Comparison of ENCODE assay signal across 8 cellular contexts in genomic region chr6:36838896-36839818, GRCh38. TPM values are rescaled to one million over a fixed set of nuclear protein-coding genes. Genes with fewer than 3 reads are reported as not detected.
DNase-seq lines count a peak whose midpoint lies in the region; ATAC-seq and TF ChIP-seq lines count a peak whose summit lies in the region.

TSS of gene CPNE5 (minus strand) at chr6:36839444. CDS start at chr6:36839377, 67 bp downstream.

- H4K20me1 ChIP-seq in OCI-LY7 (ENCODE audit: insufficient read depth, low read length): no peaks in the 10 kb centered on the region

- no peak for TF ChIP-seq CTCF in OCI-LY7 (conservative IDR thresholded peaks at IDR 0.05; ENCODE audit: low read length)
- no peak for TF ChIP-seq CTCF in endodermal cell (conservative IDR thresholded peaks at IDR 0.05)

- H3K9me2 ChIP-seq in OCI-LY7 (ENCODE audit: insufficient read depth, low read length): no peaks in the 10 kb centered on the region

- H3K4me3 ChIP-seq in OCI-LY7 (ENCODE audit: low read depth, low read length, poor library complexity, severe bottlenecking) (peak within 1 kb of the TSS; percentile 38), endodermal cell (ENCODE audit: low read length) (peak within 1 kb of the TSS; percentile 74), neuron (ENCODE audit: low read length) (peak within 1 kb of the TSS; percentile 41)

- no peak for ATAC-seq in GM18511 (IDR thresholded peaks at IDR 0.05; ENCODE audit: unreplicated experiment)
- ATAC-seq in HG03280 (IDR thresholded peaks at IDR 0.05; ENCODE audit: unreplicated experiment): no peak

- H3K27me3 ChIP-seq in endodermal cell (ENCODE audit: control insufficient read depth, insufficient read depth, low read length, poor library complexity, severe bottlenecking): peaks cover 82% of the 10 kb centered on the region
- peaks cover 38% of the 10 kb centered on the region for H3K27me3 ChIP-seq in neuron (ENCODE audit: insufficient read depth, low read length)

- peaks cover 11% of the 10 kb centered on the region for H3K4me1 Mint-ChIP-seq in endodermal cell

- H3K4me2 ChIP-seq in OCI-LY7 (ENCODE audit: low read length): peak within 1 kb of the TSS; percentile 46; the same call in 1 of the 2 replicates

- H3K4me3 Mint-ChIP-seq in endodermal cell: peak within 1 kb of the TSS; percentile 60

- no peaks in the 10 kb centered on the region for H3K9me3 ChIP-seq in OCI-LY7 (ENCODE audit: low read length)
- H3K9me3 ChIP-seq in endodermal cell (ENCODE audit: control insufficient read depth, low read length): no peaks in the 10 kb centered on the region
- no peaks in the 10 kb centered on the region for H3K9me3 ChIP-seq in neuron (ENCODE audit: low read length)

- no peak within 1 kb of the TSS for H3K27ac ChIP-seq in OCI-LY7 (ENCODE audit: low read depth, low read length, poor library complexity, severe bottlenecking)
- H3K27ac ChIP-seq in endodermal cell (ENCODE audit: low read depth, low read length): no peak within 1 kb of the TSS

- intact Hi-C loops in OCI-LY7 (cut with micrococcal nuclease; ENCODE audit: unreplicated experiment): no loop called here

- POLR2A ChIA-PET in OCI-LY7 (lab: Charles Lee): no interaction called here

- H2AFZ ChIP-seq in OCI-LY7 (ENCODE audit: low read length): no peak within 1 kb of the TSS
- H2AFZ ChIP-seq in neuron (ENCODE audit: low read depth, low read length): peak within 1 kb of the TSS; percentile 37

- no peak within 1 kb of the TSS for H3K9ac ChIP-seq in endodermal cell (ENCODE audit: extremely low read depth, low read length, poor library complexity, severe bottlenecking)

- CTCF ChIA-PET in OCI-LY7 (lab: Charles Lee; ENCODE audit: unreplicated experiment): interaction anchor here (0.6 kb wide), 1 partner anchor 109 kb away, joined by 3 read pairs; no protein-coding TSS in a partner anchor

- DNase-seq in DMS79 treated with DMSO at 0.1 percent for 48 hours (lab: John Stamatoyannopoulos, UW): peak; percentile 43
- DNase-seq in OCI-LY7 (ENCODE audit: low spot score): no peak
- peak; percentile 75 for DNase-seq in endodermal cell
- no peak for DNase-seq in effector CD8-positive, alpha-beta T cell (lab: John Stamatoyannopoulos, UW)
- DNase-seq in hippocampal formation (lab: John Stamatoyannopoulos, UW): no peak

- H3K36me3 Mint-ChIP-seq in endodermal cell (ENCODE audit: low read depth): no peaks in the 10 kb centered on the region

- H3K9me3 Mint-ChIP-seq in endodermal cell: no peaks in the 10 kb centered on the region

- H3K79me2 ChIP-seq in OCI-LY7 (ENCODE audit: insufficient read depth, low read depth, low read length): no peaks in the 10 kb centered on the region

- H3K36me3 ChIP-seq in OCI-LY7 (ENCODE audit: insufficient read depth, low read length) (no peaks in the 10 kb centered on the region), endodermal cell (ENCODE audit: control insufficient read depth, insufficient read depth, low read length) (no peaks in the 10 kb centered on the region), neuron (ENCODE audit: insufficient read depth, low read length) (no peaks in the 10 kb centered on the region)

- H3K27ac Mint-ChIP-seq in endodermal cell: no peak within 1 kb of the TSS

- H3K27me3 Mint-ChIP-seq in endodermal cell (ENCODE audit: insufficient read depth): peaks cover 86% of the 10 kb centered on the region

- 6 to 17% methylated on average over 15 to 63 of the region's 63 CpGs for WGBS in endodermal cell (ENCODE audit: insufficient coverage in 1 of 2, insufficient read length in 1 of 2), 2 experiments

- no peaks in the 10 kb centered on the region for H3K4me1 ChIP-seq in OCI-LY7 (ENCODE audit: insufficient read depth, low read length, poor library complexity, severe bottlenecking)
- H3K4me1 ChIP-seq in endodermal cell (ENCODE audit: control insufficient read depth, insufficient read depth, low read length): peaks cover 3% of the 10 kb centered on the region
- H3K4me1 ChIP-seq in neuron (ENCODE audit: insufficient read depth, low read length): peaks cover 20% of the 10 kb centered on the region

- no TSS peak for BruUV-seq in OCI-LY7 (replicated peaks; lab: Mats Ljungman, UMichigan)

RNA-seq across cellular contexts. Expression of gene CPNE5, which starts in this region (rescaled TPM):
- total RNA-seq in OCI-LY7 (2014; rRNA removed; shearing (Covaris generic)): 25.3 and 37.7 TPM in 2 replicates
- total RNA-seq in OCI-LY7 (2022) (70.7 and 89.8 TPM in 2 replicates), endodermal cell (under 1 TPM; 0.26 to 0.42 TPM)
- polyA plus RNA-seq in endodermal cell (2013, experiment 1 of 2): 1.4 TPM
- 1.6 TPM for polyA plus RNA-seq in endodermal cell (2013, experiment 2 of 2)

Comparison
In these comparisons a context has a peak if more than half of its experiments do, and no peak if none do; other contexts are left out.
1. RNA of gene CPNE5 (total RNA-seq): 25.3 to 89.8 TPM in OCI-LY7; 0.26 to 0.42 TPM in endodermal cell; every median in the first group is over 10 times any median in the second.
2. DNase-seq: peak in DMS79 treated with DMSO at 0.1 percent for 48 hours (single experiment) and endodermal cell (single experiment); none in OCI-LY7 (single experiment), effector CD8-positive, alpha-beta T cell (single experiment) and hippocampal formation (0 of 2).
3. Peak in every context shown above with its lines, with median percentiles within 50 percentile points of each other: H3K4me3 ChIP-seq.